8 cellular contexts compared by ENCODE assay signal in the genomic region with DNA sequence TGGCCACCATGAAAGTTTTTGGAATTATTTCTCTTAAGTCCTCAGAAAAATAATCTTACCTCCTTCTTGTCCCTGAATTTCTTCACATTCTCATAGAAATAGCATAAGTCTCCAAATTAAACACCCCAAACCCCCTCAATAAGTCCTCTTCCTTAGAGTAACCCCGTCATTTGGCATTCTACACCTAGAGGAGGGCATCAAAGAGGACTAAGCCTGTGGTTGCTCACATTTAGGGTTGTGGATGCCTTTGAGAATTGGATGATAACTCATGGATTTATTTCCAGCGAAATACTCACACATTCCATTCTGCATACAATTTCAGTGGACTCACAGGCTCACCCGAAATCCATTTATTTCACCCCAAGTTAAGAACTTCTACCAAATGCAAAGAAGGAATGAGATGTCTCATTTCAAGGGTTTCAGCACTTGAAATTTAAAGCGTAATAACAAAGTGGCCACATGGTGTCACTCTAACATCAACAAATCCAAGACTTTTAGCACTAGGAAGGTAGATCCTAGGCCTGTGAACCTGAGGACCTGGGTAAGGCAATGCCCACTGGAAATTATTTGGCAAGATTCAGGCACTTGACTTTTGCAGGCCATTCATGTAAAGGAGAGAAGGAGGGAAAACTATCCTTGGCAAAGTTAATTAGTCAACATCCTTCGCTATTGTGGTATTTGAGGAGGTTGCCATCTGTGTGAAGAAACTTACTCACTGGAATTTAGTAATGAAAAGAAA. TPM values are rescaled to one million over a fixed set of nuclear protein-coding genes. Genes with fewer than 3 reads are reported as not detected.
DNase-seq lines count a peak whose midpoint lies in the region; ATAC-seq and TF ChIP-seq lines count a peak whose summit lies in the region.

No MANE protein-coding gene starts in this region.

- H3K9me3 ChIP-seq in Karpas-422 (ENCODE audit: low read length) (no peaks in the 10 kb centered on the region), Peyer's patch (no peaks in the 10 kb centered on the region), stomach (no peaks in the 10 kb centered on the region)

- no peak overlapping the region for H3K4me2 ChIP-seq in Karpas-422 (ENCODE audit: low read depth, low read length, poor library complexity, severe bottlenecking)

- no peaks in the 10 kb centered on the region for H3K36me3 ChIP-seq in Karpas-422 (ENCODE audit: insufficient read depth, low read length)
- H3K36me3 ChIP-seq in Peyer's patch, result no peaks in the 10 kb centered on the region
- no peaks in the 10 kb centered on the region for H3K36me3 ChIP-seq in stomach

- H3K79me2 ChIP-seq in Karpas-422 (ENCODE audit: low read length), result no peaks in the 10 kb centered on the region

- H3K27ac ChIP-seq in Karpas-422 (ENCODE audit: low read length) (no peak overlapping the region), Peyer's patch (no peak overlapping the region), stomach (no peak overlapping the region)

- WGBS in stomach, 5 donors, result 26 to 39% (median 31%) methylated on average over 5 of the region's 5 CpGs

- no peak overlapping the region for H2AFZ ChIP-seq in Karpas-422 (ENCODE audit: low read length)

- H3K27me3 ChIP-seq in Karpas-422 (ENCODE audit: low read length), result no peaks in the 10 kb centered on the region
- no peaks in the 10 kb centered on the region for H3K27me3 ChIP-seq in Peyer's patch
- no peaks in the 10 kb centered on the region for H3K27me3 ChIP-seq in stomach

- no peaks in the 10 kb centered on the region for H3K9me2 ChIP-seq in Karpas-422 (replicated peaks; ENCODE audit: insufficient read depth, low read length)

- no peak overlapping the region for H3K9ac ChIP-seq in Karpas-422 (ENCODE audit: low read length)

- TF ChIP-seq POLR2A in Peyer's patch (IDR thresholded peaks at IDR 0.05), result no peak
- no peak for TF ChIP-seq POLR2A in stomach (IDR thresholded peaks at IDR 0.05)

- DNase-seq in D341Med (ENCODE audit: low spot score), result peak; percentile 59
- peak; percentile 86 for DNase-seq in Karpas-422
- peak in 1 of 3 donors; percentile 49 for DNase-seq in Peyer's patch
- peak; percentile 76 to 84 for DNase-seq in cardiac fibroblast (ENCODE audit: low read depth in 2 of 2)
- peak in 1 of 2 donors; percentile 8 for DNase-seq in left colon
- DNase-seq in stomach, result no peak

- H3K4me1 ChIP-seq in Karpas-422 (ENCODE audit: low read length) (no peaks in the 10 kb centered on the region), Peyer's patch (no peaks in the 10 kb centered on the region), stomach (no peaks in the 10 kb centered on the region)

- H3K4me3 ChIP-seq in Karpas-422 (ENCODE audit: low read length) (no peak overlapping the region), Peyer's patch (no peak overlapping the region), cardiac fibroblast (replicated peaks in 1 of 2; ENCODE audit: low read depth in 2 of 2, low read length in 2 of 2) (no peak overlapping the region), stomach (no peak overlapping the region)

- intact Hi-C loops in left colon (cut with DNase I, micrococcal nuclease), result loop anchor here in 1 of 2 donors (10.0 kb wide), 1 partner anchor 91 kb away; no protein-coding TSS in a partner anchor
- intact Hi-C loops in stomach (cut with DNase I; ENCODE audit: low total_unique reads), result loop anchor here (10.0 kb wide), 1 partner anchor 1381 kb away; no protein-coding TSS in a partner anchor

- no peaks in the 10 kb centered on the region for H4K20me1 ChIP-seq in Karpas-422 (ENCODE audit: insufficient read depth, low read depth, low read length)

- TF ChIP-seq EP300 in stomach (IDR thresholded peaks at IDR 0.05), result no peak

- TF ChIP-seq CTCF in Peyer's patch (IDR thresholded peaks at IDR 0.05) (peak in 4 of 6 experiments; percentile 55 to 77 (median 74)), cardiac fibroblast (IDR thresholded peaks at IDR 0.05; ENCODE audit: low read depth, low read length) (peak; percentile 28), stomach (IDR thresholded peaks at IDR 0.05) (peak in 5 of 7 experiments; percentile 12 to 65 (median 54))

- ATAC-seq in GM19351 (IDR thresholded peaks at IDR 0.05; ENCODE audit: unreplicated experiment) (peak; percentile 56), left colon (peak; percentile 78), GM18517 (IDR thresholded peaks at IDR 0.05; ENCODE audit: unreplicated experiment) (no peak)

RNA-seq across cellular contexts. Expression of gene DYTN, which starts 24.6 kb away (rescaled TPM):
- total RNA-seq in Karpas-422 (2014; rRNA removed; shearing (Covaris generic); ENCODE audit: low replicate concordance), result not detected in 2 replicates
- total RNA-seq in Peyer's patch (not detected), left colon (not detected), stomach (not detected)
- not detected for polyA plus RNA-seq in stomach

RNA-seq across cellular contexts. Expression of gene FAM237A, which starts 51.3 kb away (rescaled TPM):
- not detected in 2 replicates for total RNA-seq in Karpas-422 (2014; rRNA removed; shearing (Covaris generic); ENCODE audit: low replicate concordance)
- not detected for total RNA-seq in Peyer's patch
- total RNA-seq in left colon, result not detected
- total RNA-seq in stomach, result not detected
- not detected for polyA plus RNA-seq in stomach
